Comparison of ENCODE assay signal across 1 cellular context in genomic region chr6:89993411-89993810, GRCh38.
TF ChIP-seq lines count a peak whose summit lies in the region.

No MANE protein-coding gene starts in this region.

TF ChIP-seq in IMR-90, 13 proteins besides CTCF, POLR2A, EP300 and RAD21 (continued from another document):
- no peak for TF ChIP-seq RFX5 (IDR thresholded peaks at IDR 0.05; ENCODE audit: low read depth, low read length)
- TF ChIP-seq SMC3 (IDR thresholded peaks at IDR 0.05; ENCODE audit: low read depth, low read length): no peak
